27 cellular contexts compared by ENCODE assay signal in the genomic region with DNA sequence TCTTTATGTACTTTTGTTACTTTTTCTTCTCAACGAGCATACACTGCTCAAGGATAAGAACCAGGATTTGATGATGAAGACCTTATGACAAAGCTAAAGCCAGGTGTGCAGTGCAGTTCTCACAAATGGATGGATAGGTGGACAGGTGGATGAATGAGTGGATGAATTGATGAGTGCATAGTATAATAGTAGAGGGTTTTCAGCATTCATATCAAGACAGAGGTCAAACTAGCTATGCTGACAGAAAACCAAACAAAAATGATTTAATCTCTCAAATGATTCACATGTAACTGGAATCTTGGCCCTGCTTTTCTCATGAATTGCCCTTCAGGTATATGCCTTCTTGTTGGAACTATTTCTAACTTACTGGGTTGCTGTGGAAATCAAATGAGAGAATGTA.
"Had no signal": no experiment of that assay in that cellular context is flagged by ENCODE, and none has a peak within 500 bp of the region (broad histone marks: within the 10 kb centered on the region; RNA-seq: fewer than 3 reads in every experiment).

No MANE protein-coding gene starts in this region.

- H3K4me2 ChIP-seq: hepatocyte had no signal

- H3K36me3 ChIP-seq: esophagus muscularis mucosa, gastroesophageal sphincter, heart left ventricle, ovary, tibial artery had no signal

- FAIRE-seq: endothelial cell of umbilical vein, kidney had no signal

- DNase-seq: dermis blood vessel endothelial cell; effector memory CD4-positive, alpha-beta T cell; heart left ventricle; kidney; natural killer cell; occipital lobe; ovary; posterior cingulate gyrus; psoas muscle; right cardiac atrium; stimulated activated CD4-positive, alpha-beta T cell treated with anti-CD3 and anti-CD28 coated beads, Interleukin-15, amount 100 ng/mL, for 24 hours; stimulated activated CD4-positive, alpha-beta T cell treated with anti-CD3 and anti-CD28 coated beads, Interleukin-2, amount 100 ng/mL, for 48 hours; stimulated activated naive CD4-positive, alpha-beta T cell; substantia nigra; testis; tibial artery had no signal

- H3K9me3 Mint-ChIP-seq: memory B cell, natural killer cell, type B pancreatic cell had no signal

- H3K4me3 ChIP-seq: coronary artery, esophagus muscularis mucosa, gastroesophageal sphincter, heart left ventricle, hepatocyte, lung, ovary, psoas muscle, skin epidermis, testis, tibial artery had no signal

- H3K9me3 ChIP-seq: esophagus muscularis mucosa, gastroesophageal sphincter, heart left ventricle, ovary, psoas muscle, testis, tibial artery had no signal

- H3K27ac ChIP-seq: coronary artery, esophagus muscularis mucosa, foreskin keratinocyte, gastroesophageal sphincter, heart left ventricle, ovary, psoas muscle, skin epidermis, testis, tibial artery had no signal

- H3K4me3 Mint-ChIP-seq: memory B cell, natural killer cell, type B pancreatic cell had no signal

- H3K4me1 ChIP-seq: foreskin keratinocyte, gastroesophageal sphincter, psoas muscle, testis had no signal

- H3K27me3 Mint-ChIP-seq: memory B cell had no signal

- H3K79me2 ChIP-seq: hepatocyte had no signal

- H3K27me3 ChIP-seq: esophagus muscularis mucosa, foreskin keratinocyte, gastroesophageal sphincter, heart left ventricle, hepatocyte, ovary, testis, tibial artery had no signal

- H3K27ac Mint-ChIP-seq: memory B cell, natural killer cell, type B pancreatic cell had no signal

- ATAC-seq: foreskin keratinocyte, gastroesophageal sphincter, heart left ventricle, left lobe of liver, natural killer cell, psoas muscle, right cardiac atrium had no signal

- H3K36me3 Mint-ChIP-seq: memory B cell, natural killer cell, type B pancreatic cell had no signal

- H2AFZ ChIP-seq: hepatocyte had no signal
